In the genomic region with DNA sequence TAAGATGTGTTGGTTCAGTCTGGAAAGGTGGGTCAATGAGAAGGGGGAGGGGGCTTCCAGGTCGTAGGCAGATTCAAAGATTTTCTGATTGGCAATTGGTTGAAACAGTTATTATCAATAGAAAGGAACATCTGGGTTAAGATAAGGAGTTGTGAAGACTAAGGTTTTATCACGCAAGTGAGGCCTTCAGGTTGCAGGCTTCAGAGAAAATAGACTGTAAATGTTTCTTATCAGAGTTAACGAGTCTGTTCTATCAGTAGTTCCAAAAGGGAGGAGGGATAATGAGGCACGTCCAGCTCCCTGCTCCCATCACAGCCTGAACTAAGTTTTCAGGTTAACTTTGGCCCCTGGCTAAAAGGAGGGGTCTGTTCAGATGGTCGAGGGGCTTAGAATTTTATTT, we compare ENCODE assay signal across 30 cellular contexts. TPM values are rescaled to one million over a fixed set of nuclear protein-coding genes. Genes with fewer than 3 reads are reported as not detected.
"Had no signal": no experiment of that assay in that cellular context is flagged by ENCODE, and none has a peak within 500 bp of the region (broad histone marks: within the 10 kb centered on the region; RNA-seq: fewer than 3 reads in every experiment).

No MANE protein-coding gene starts in this region.

- FAIRE-seq: pancreas, small intestine had no signal

- DNase-seq: naive thymus-derived CD4-positive, alpha-beta T cell; natural killer cell; nucleus accumbens; pancreas; retina; sigmoid colon; small intestine; stimulated activated CD4-positive, alpha-beta T cell treated with anti-CD3 and anti-CD28 coated beads, Interleukin-15, amount 100 ng/mL, for 24 hours; stimulated activated CD4-positive, alpha-beta T cell treated with anti-CD3 and anti-CD28 coated beads, Interleukin-2, amount 100 ng/mL, for 24 hours; stimulated activated CD4-positive, alpha-beta T cell treated with anti-CD3 and anti-CD28 coated beads, Interleukin-2, amount 100 ng/mL, for 48 hours; stimulated activated CD4-positive, alpha-beta T cell treated with anti-CD3 and anti-CD28 coated beads, Interleukin-4, amount 100 ng/mL, for 24 hours; stimulated activated naive B cell treated with anti-CD40 and anti-IgM and Interleukin-4, amounts not matched to agents 10 μg/mL and 1 μg/mL and 100 μg/mL, for 72 hours; stimulated activated naive CD4-positive, alpha-beta T cell treated with Interleukin-2 at 50 U/mL for 16 hours; stomach; thyroid gland; trophoblast cell; upper lobe of left lung; uterus had no signal

- H3K27ac ChIP-seq: neutrophil, pancreas, prostate gland, right atrium auricular region, right lobe of liver, sigmoid colon, stomach, thoracic aorta, thyroid gland, tibial nerve, upper lobe of left lung, uterus had no signal

- H3K36me3 ChIP-seq: neutrophil, pancreas, prostate gland, right atrium auricular region, right lobe of liver, sigmoid colon, stomach, thoracic aorta, thyroid gland, tibial nerve, upper lobe of left lung, uterus had no signal

- H3K36me3 Mint-ChIP-seq: naive thymus-derived CD4-positive, alpha-beta T cell; natural killer cell; stimulated activated effector memory CD8-positive, alpha-beta T cell treated with anti-CD3 and anti-CD28 coated beads, Interleukin-12 subunit alpha, Interleukin-12 subunit beta, amount 100 ng/mL, for 72 hours; stimulated activated naive B cell treated with anti-CD40 and anti-IgM and Interleukin-4, amounts not matched to agents 10 μg/mL and 1 μg/mL and 100 μg/mL, for 72 hours had no signal

- H3K9me3 Mint-ChIP-seq: naive thymus-derived CD4-positive, alpha-beta T cell; natural killer cell; nephron; stimulated activated effector memory CD8-positive, alpha-beta T cell treated with anti-CD3 and anti-CD28 coated beads, Interleukin-12 subunit alpha, Interleukin-12 subunit beta, amount 100 ng/mL, for 72 hours; stimulated activated naive B cell treated with anti-CD40 and anti-IgM and Interleukin-4, amounts not matched to agents 10 μg/mL and 1 μg/mL and 100 μg/mL, for 72 hours; stimulated activated naive CD8-positive, alpha-beta T cell treated with anti-CD3 and anti-CD28 coated beads, Interleukin-15, Interleukin-2, amounts not matched to agents 100 ng/mL and 50 ng/mL, for 24 hours had no signal

- ATAC-seq: naive thymus-derived CD4-positive, alpha-beta T cell; natural killer cell; pancreas; right lobe of liver; stimulated activated effector memory CD8-positive, alpha-beta T cell treated with anti-CD3 and anti-CD28 coated beads, Interleukin-12 subunit alpha, Interleukin-12 subunit beta, amount 100 ng/mL, for 72 hours; stimulated activated naive B cell treated with anti-CD40 and anti-IgM and Interleukin-4, amounts not matched to agents 10 μg/mL and 1 μg/mL and 100 μg/mL, for 72 hours had no signal

- H3K4me3 ChIP-seq: pancreas, prostate gland, right atrium auricular region, right lobe of liver, sigmoid colon, stomach, thoracic aorta, thyroid gland, tibial nerve, upper lobe of left lung, uterus had no signal

- H3K4me1 Mint-ChIP-seq: naive thymus-derived CD4-positive, alpha-beta T cell; natural killer cell; stimulated activated effector memory CD8-positive, alpha-beta T cell treated with anti-CD3 and anti-CD28 coated beads, Interleukin-12 subunit alpha, Interleukin-12 subunit beta, amount 100 ng/mL, for 72 hours had no signal

- H3K9me3 ChIP-seq: neutrophil, pancreas, prostate gland, right atrium auricular region, right lobe of liver, sigmoid colon, stomach, thoracic aorta, thyroid gland, tibial nerve, upper lobe of left lung, uterus had no signal

- H3K4me3 Mint-ChIP-seq: naive thymus-derived CD4-positive, alpha-beta T cell; natural killer cell; nephron; stimulated activated effector memory CD8-positive, alpha-beta T cell treated with anti-CD3 and anti-CD28 coated beads, Interleukin-12 subunit alpha, Interleukin-12 subunit beta, amount 100 ng/mL, for 72 hours; stimulated activated naive B cell treated with anti-CD40 and anti-IgM and Interleukin-4, amounts not matched to agents 10 μg/mL and 1 μg/mL and 100 μg/mL, for 72 hours; stimulated activated naive CD8-positive, alpha-beta T cell treated with anti-CD3 and anti-CD28 coated beads, Interleukin-15, Interleukin-2, amounts not matched to agents 100 ng/mL and 50 ng/mL, for 24 hours had no signal

- H3K27ac Mint-ChIP-seq: naive thymus-derived CD4-positive, alpha-beta T cell; natural killer cell; nephron; stimulated activated effector memory CD8-positive, alpha-beta T cell treated with anti-CD3 and anti-CD28 coated beads, Interleukin-12 subunit alpha, Interleukin-12 subunit beta, amount 100 ng/mL, for 72 hours; stimulated activated naive B cell treated with anti-CD40 and anti-IgM and Interleukin-4, amounts not matched to agents 10 μg/mL and 1 μg/mL and 100 μg/mL, for 72 hours; stimulated activated naive CD8-positive, alpha-beta T cell treated with anti-CD3 and anti-CD28 coated beads, Interleukin-15, Interleukin-2, amounts not matched to agents 100 ng/mL and 50 ng/mL, for 24 hours had no signal

- H3K27me3 ChIP-seq: right atrium auricular region, thyroid gland, upper lobe of left lung, uterus had no signal

- H3K4me1 ChIP-seq: pancreas, prostate gland, right atrium auricular region, right lobe of liver, sigmoid colon, stomach, tibial nerve, upper lobe of left lung, uterus had no signal

RNA-seq across cellular contexts. Expression of a gene that starts 11.1 kb away (rescaled TPM):
- total RNA-seq: skeletal muscle tissue, subcutaneous adipose tissue, thoracic aorta had no signal
- polyA plus RNA-seq: naive thymus-derived CD4-positive, alpha-beta T cell; urinary bladder had no signal
